Comparison of ENCODE assay signal across 9 cellular contexts in the genomic region with DNA sequence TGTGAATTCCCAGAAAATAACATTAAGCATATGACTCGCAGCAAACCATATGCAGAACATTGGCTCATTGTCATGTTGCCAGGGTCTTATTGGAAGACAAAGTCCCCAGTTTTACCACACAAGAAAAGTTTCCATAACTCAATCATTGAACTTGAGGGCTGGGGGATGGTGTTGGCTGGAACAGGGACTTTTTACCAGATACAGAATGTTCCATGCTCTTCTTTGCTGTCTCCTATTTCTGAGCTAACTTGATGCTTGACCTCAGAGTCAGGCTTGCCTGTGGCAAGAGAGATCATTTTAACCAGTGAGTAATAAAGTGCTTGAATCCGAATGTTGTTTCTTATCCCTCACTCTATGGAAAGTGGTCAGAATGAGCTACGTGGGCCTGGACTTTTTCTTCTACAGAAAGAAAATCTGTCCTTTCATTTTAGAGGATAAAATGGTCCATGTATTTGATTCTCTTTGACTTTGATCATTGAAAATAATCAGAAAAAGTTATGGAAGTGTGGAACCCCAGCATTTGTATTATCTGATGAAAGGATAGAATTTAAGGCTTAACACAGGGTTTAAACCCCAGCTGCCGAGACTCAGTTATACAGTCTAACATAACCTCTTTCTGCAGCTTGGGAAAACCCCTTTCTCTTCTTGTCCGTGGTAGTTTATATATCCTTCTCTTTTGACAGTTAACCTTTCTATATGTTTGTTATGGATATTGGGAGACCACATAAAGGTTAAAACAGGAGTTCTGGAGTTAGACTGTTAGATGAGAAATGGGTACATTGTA.
DNase-seq lines count a peak whose midpoint lies in the region; ATAC-seq and TF ChIP-seq lines count a peak whose summit lies in the region.
"Had no signal": no experiment of that assay in that cellular context is flagged by ENCODE, and none has a peak within 500 bp of the region (broad histone marks: within the 10 kb centered on the region; RNA-seq: fewer than 3 reads in every experiment).

No MANE protein-coding gene starts in this region.

- H3K36me3 Mint-ChIP-seq in activated naive CD8-positive, alpha-beta T cell treated with anti-CD3 and anti-CD28 coated beads, Interleukin-2, amount 50 U/mL, for 24 hours (ENCODE audit: low read depth): peaks cover 38% of the 10 kb centered on the region

- in situ Hi-C loops in GM13977 (cut with MboI; ENCODE audit: low pct_unique_long_range_greater_than_20kb, low sequenced_read_pairs, unreplicated experiment): no loop called here

- peak overlapping the region; percentile 98 for H3K27ac Mint-ChIP-seq in activated naive CD8-positive, alpha-beta T cell treated with anti-CD3 and anti-CD28 coated beads, Interleukin-2, amount 50 U/mL, for 24 hours

- H3K4me3 Mint-ChIP-seq in activated naive CD8-positive, alpha-beta T cell treated with anti-CD3 and anti-CD28 coated beads, Interleukin-2, amount 50 U/mL, for 24 hours: peak overlapping the region; percentile 83

- DNase-seq in stimulated activated naive CD4-positive, alpha-beta T cell treated with Interleukin-2 at 50 U/mL for 16 hours (lab: John Stamatoyannopoulos, UW): peak; percentile 28
- DNase-seq in stimulated activated naive CD4-positive, alpha-beta T cell (lab: John Stamatoyannopoulos, UW): no peak
- peak; percentile 49 for DNase-seq in activated naive CD8-positive, alpha-beta T cell treated with anti-CD3 and anti-CD28 coated beads, Interleukin-2, amount 50 U/mL, for 24 hours
- peak; percentile 27 to 37 for DNase-seq in lung microvascular endothelial cell (ENCODE audit: low read depth in 2 of 2)
- no peak for DNase-seq in NCI-H1694 (lab: John Stamatoyannopoulos, UW)
- no peak for DNase-seq in GM13977 (ENCODE audit: low spot score)
- DNase-seq: glutamatergic neuron had no signal

- peak; percentile 75 for ATAC-seq in activated naive CD8-positive, alpha-beta T cell treated with anti-CD3 and anti-CD28 coated beads, Interleukin-2, amount 50 U/mL, for 24 hours
- ATAC-seq in GM19395 (IDR thresholded peaks at IDR 0.05; ENCODE audit: unreplicated experiment) (no peak), GM18868 (IDR thresholded peaks at IDR 0.05; ENCODE audit: unreplicated experiment) (no peak)

- no peak for TF ChIP-seq CTCF in GM13977 (IDR thresholded peaks at IDR 0.05; ENCODE audit: extremely low read depth, insufficient read depth, missing control alignments)

- H3K4me1 Mint-ChIP-seq in activated naive CD8-positive, alpha-beta T cell treated with anti-CD3 and anti-CD28 coated beads, Interleukin-2, amount 50 U/mL, for 24 hours: peaks cover 77% of the 10 kb centered on the region

- no peaks in the 10 kb centered on the region for H3K27me3 Mint-ChIP-seq in activated naive CD8-positive, alpha-beta T cell treated with anti-CD3 and anti-CD28 coated beads, Interleukin-2, amount 50 U/mL, for 24 hours

- no peaks in the 10 kb centered on the region for H3K9me3 Mint-ChIP-seq in activated naive CD8-positive, alpha-beta T cell treated with anti-CD3 and anti-CD28 coated beads, Interleukin-2, amount 50 U/mL, for 24 hours

Comparison
In these comparisons a context has a peak if more than half of its experiments do, and no peak if none do; other contexts are left out.
1. DNase-seq: peak in stimulated activated naive CD4-positive, alpha-beta T cell treated with Interleukin-2 at 50 U/mL for 16 hours (single experiment), activated naive CD8-positive, alpha-beta T cell treated with anti-CD3 and anti-CD28 coated beads, Interleukin-2, amount 50 U/mL, for 24 hours (single experiment) and lung microvascular endothelial cell (2 of 2); none in stimulated activated naive CD4-positive, alpha-beta T cell (0 of 6), NCI-H1694 (single experiment) and GM13977 (single experiment).